In genomic region chr10:58268946-58269831, GRCh38 we compare ENCODE assay signal across 8 cellular contexts. TPM values are rescaled to one million over a fixed set of nuclear protein-coding genes. Genes with fewer than 3 reads are reported as not detected.
DNase-seq lines count a peak whose midpoint lies in the region; ATAC-seq and TF ChIP-seq lines count a peak whose summit lies in the region.

CISD1 (plus strand) TSS chr10:58269162; CDS start chr10:58269274, 112 bp downstream.

- H3K27ac ChIP-seq in liver (ENCODE audit: low read depth in 1 of 2, low read length in 2 of 2), result peak within 1 kb of the TSS; percentile 95 to 98

- peaks cover 0 to 2% (median 0%) of the 10 kb centered on the region in 3 donors for H3K27me3 Mint-ChIP-seq in CD14-positive monocyte (ENCODE audit: low read depth in 3 of 3)

- H3K27me3 ChIP-seq in liver (ENCODE audit: control insufficient read depth in 4 of 4, insufficient read depth in 4 of 4, low read length in 3 of 4), result no peaks in the 10 kb centered on the region

- peaks cover 0 to 8% (median 0%) of the 10 kb centered on the region in 7 donors for H3K9me3 Mint-ChIP-seq in CD14-positive monocyte

- intact Hi-C loops in CD14-positive monocyte (cut with micrococcal nuclease), result loop anchor here (1.0 to 10.0 kb wide), 3 partner anchors 66 to 1636 kb away; partner anchors contain the start of genes CCDC6 (in 1 of the 2) and UBE2D1 (in 1 of the 2)

- peaks cover 28% of the 10 kb centered on the region for H3K4me1 Mint-ChIP-seq in CD14-positive monocyte

- no peaks in the 10 kb centered on the region for H3K36me3 Mint-ChIP-seq in CD14-positive monocyte

- no peaks in the 10 kb centered on the region for H3K36me3 ChIP-seq in liver (ENCODE audit: control insufficient read depth in 4 of 4, insufficient read depth in 3 of 4, low read depth in 1 of 4, low read length in 3 of 4)

- H3K4me3 ChIP-seq in liver (ENCODE audit: low read depth in 1 of 3, low read length in 3 of 3), result peak within 1 kb of the TSS; percentile 71 to 87 (median 84)

- H3K4me1 ChIP-seq in liver (ENCODE audit: control insufficient read depth in 4 of 4, insufficient read depth in 4 of 4, low read length in 3 of 4), result peaks cover 2 to 21% (median 15%) of the 10 kb centered on the region in 4 donors

- peak; percentile 69 for ATAC-seq in GM19397 (IDR thresholded peaks at IDR 0.05; ENCODE audit: unreplicated experiment)
- peak; percentile 60 for ATAC-seq in HG03571 (IDR thresholded peaks at IDR 0.05; ENCODE audit: unreplicated experiment)

- no peak for TF ChIP-seq RAD21 in liver (IDR thresholded peaks at IDR 0.05)

- TF ChIP-seq CTCF in CD14-positive monocyte (IDR thresholded peaks at IDR 0.05) (no peak), liver (IDR thresholded peaks at IDR 0.05; ENCODE audit: low read depth, low read length, missing input control) (no peak)

- no peaks in the 10 kb centered on the region for H3K9me3 ChIP-seq in liver (ENCODE audit: control insufficient read depth in 4 of 4, low read length in 3 of 4)

- H3K9ac ChIP-seq in liver (ENCODE audit: low read depth in 1 of 2, low read length in 2 of 2), result peak within 1 kb of the TSS; percentile 83 to 92

- H3K4me3 Mint-ChIP-seq in CD14-positive monocyte, result peak within 1 kb of the TSS; percentile 93 to 98

- H3K27ac Mint-ChIP-seq in CD14-positive monocyte, result peak within 1 kb of the TSS; percentile 92 to 99 (median 97)

- WGBS in liver, result under 1% methylated on average over 69 of the region's 69 CpGs

- peak; percentile 95 for DNase-seq in CD14-positive monocyte (ENCODE audit: low spot score)
- peak; percentile 99 for DNase-seq in NCI-H82 (lab: John Stamatoyannopoulos, UW)
- DNase-seq in activated CD4-positive, alpha-beta T cell treated with anti-CD3 and anti-CD28 coated beads, Interleukin-2, amount 50 U/mL, for 48 hours, result peak; percentile 92 to 94
- DNase-seq in dermis microvascular lymphatic vessel endothelial cell (ENCODE audit: low read depth in 2 of 2), result peak; percentile 100
- DNase-seq in stimulated activated CD4-positive, alpha-beta T cell treated with anti-CD3 and anti-CD28 coated beads, Interleukin-4, amount 100 ng/mL, for 24 hours, result peak; percentile 96

TF ChIP-seq in liver, 16 proteins besides CTCF, POLR2A, EP300 and RAD21:
- TF ChIP-seq MAX (IDR thresholded peaks at IDR 0.05) (peak; percentile 98), RXRA (IDR thresholded peaks at IDR 0.05) (peak; percentile 65 to 66), JUND (IDR thresholded peaks at IDR 0.05) (peak in 1 of 2 donors; percentile 14), HNF4G (IDR thresholded peaks at IDR 0.05) (no peak), NR2F2 (IDR thresholded peaks at IDR 0.05) (no peak), GABPA (IDR thresholded peaks at IDR 0.05 in 1 of 2, conservative IDR thresholded peaks at IDR 0.05 in 1 of 2) (peak in 1 of 2 donors; percentile 49), ATF3 (IDR thresholded peaks at IDR 0.05) (peak; percentile 47), YY1 (IDR thresholded peaks at IDR 0.05) (peak; percentile 77), FOXA1 (IDR thresholded peaks at IDR 0.05) (no peak), HNF4A (conservative IDR thresholded peaks at IDR 0.05) (peak; percentile 43 to 56), ZBTB33 (IDR thresholded peaks at IDR 0.05) (peak; percentile 89), TAF1 (conservative IDR thresholded peaks at IDR 0.05) (no peak), SP1 (IDR thresholded peaks at IDR 0.05) (peak; percentile 77), REST (IDR thresholded peaks at IDR 0.05) (peak; percentile 77), FOXA2 (IDR thresholded peaks at IDR 0.05) (no peak), EGR1 (IDR thresholded peaks at IDR 0.05; ENCODE audit: low read depth in 2 of 2) (peak in 1 of 2 donors; percentile 22)

RNA-seq across cellular contexts. Expression of gene CISD1, which starts in this region (rescaled TPM):
- polyA plus RNA-seq in CD14-positive monocyte, result 10 to 100 TPM; 24.9 to 29.4 TPM
- 20.3 and 26.0 TPM in 2 replicates for total RNA-seq in dermis microvascular lymphatic vessel endothelial cell
- total RNA-seq in liver, result 1 to 10 TPM; 8.5 to 9.4 TPM
- polyA plus RNA-seq in liver, result 100 to 1,000 TPM in 1 of 2 donors, 10 to 100 TPM in 1; 21.6 to 141 TPM

Comparison
In these comparisons a context has a peak if more than half of its experiments do, and no peak if none do; other contexts are left out.
1. Peak in every context shown above with its lines: DNase-seq, ATAC-seq, H3K4me3 ChIP-seq and H3K27ac ChIP-seq.